In the genomic region with DNA sequence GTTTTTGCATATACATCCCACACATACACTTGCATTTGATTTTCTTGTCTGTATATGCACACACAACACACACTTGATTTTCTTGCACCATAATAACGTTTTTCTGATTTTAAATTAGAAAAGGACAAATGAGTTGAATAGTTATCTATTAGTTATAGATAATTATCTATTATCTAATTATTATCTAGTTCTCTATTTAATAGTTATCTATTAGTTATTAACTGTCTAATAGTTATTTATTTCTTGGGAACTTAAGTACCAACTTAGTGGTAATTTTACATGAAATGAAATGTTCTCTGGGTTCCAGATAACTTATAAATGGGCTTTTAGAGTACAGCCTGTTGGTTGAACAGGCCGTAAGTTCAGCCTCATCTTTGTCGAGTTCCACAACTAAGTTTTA, we compare ENCODE assay signal across 1 cellular context.
TF ChIP-seq lines count a peak whose summit lies in the region.

No MANE protein-coding gene starts in this region.

TF ChIP-seq in K562, 482 proteins besides CTCF, POLR2A, EP300 and RAD21:
- TF ChIP-seq, protein P1, sequence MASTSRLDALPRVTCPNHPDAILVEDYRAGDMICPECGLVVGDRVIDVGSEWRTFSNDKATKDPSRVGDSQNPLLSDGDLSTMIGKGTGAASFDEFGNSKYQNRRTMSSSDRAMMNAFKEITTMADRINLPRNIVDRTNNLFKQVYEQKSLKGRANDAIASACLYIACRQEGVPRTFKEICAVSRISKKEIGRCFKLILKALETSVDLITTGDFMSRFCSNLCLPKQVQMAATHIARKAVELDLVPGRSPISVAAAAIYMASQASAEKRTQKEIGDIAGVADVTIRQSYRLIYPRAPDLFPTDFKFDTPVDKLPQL (IDR thresholded peaks at IDR 0.05; ENCODE audit: extremely low read depth, insufficient read length) = no peak
- peak; percentile 91 for TF ChIP-seq DACH1 (IDR thresholded peaks at IDR 0.05; ENCODE audit: partially characterized antibody)
TF ChIP-seq in K562: peak in this region for 1.
